20 cellular contexts compared by ENCODE assay signal in genomic region chr15:61099030-61099800, GRCh38.
DNase-seq lines count a peak whose midpoint lies in the region; ATAC-seq, FAIRE-seq and TF ChIP-seq lines count a peak whose summit lies in the region.
"Had no signal": no experiment of that assay in that cellular context is flagged by ENCODE, and none has a peak within 500 bp of the region (broad histone marks: within the 10 kb centered on the region; RNA-seq: fewer than 3 reads in every experiment).

No MANE protein-coding gene starts in this region.

- ATAC-seq in HG03565 (IDR thresholded peaks at IDR 0.05; ENCODE audit: unreplicated experiment): no peak
- ATAC-seq: activated naive CD8-positive, alpha-beta T cell treated with anti-CD3 and anti-CD28 coated beads, Interleukin-2, amount 50 U/mL, for 24 hours; gastroesophageal sphincter; HCT116; naive thymus-derived CD4-positive, alpha-beta T cell; pancreas; stimulated activated naive B cell treated with anti-CD40 and anti-IgM and Interleukin-4, amounts not matched to agents 10 μg/mL and 1 μg/mL and 100 μg/mL, for 72 hours; T-helper 17 cell had no signal

- no peak for FAIRE-seq in GM12892 (lab: Jason Lieb, UNC)
- FAIRE-seq: kidney, pancreas had no signal

- TF ChIP-seq POLR2A in GM12892 (IDR thresholded peaks at IDR 0.05; ENCODE audit: low read depth, low read length): no peak

- DNase-seq in AG20443 (ENCODE audit: low spot score) (peak; percentile 64), HT1080 (ENCODE audit: low read depth) (peak; percentile 5), amniotic epithelial cell (ENCODE audit: low read depth) (peak; percentile 8), kidney glomerular epithelial cell (lab: John Stamatoyannopoulos, UW) (peak; percentile 73), GM12892 (ENCODE audit: insufficient read length) (no peak), Ammon's horn (ENCODE audit: low spot score) (no peak)
- DNase-seq in stimulated activated CD8-positive, alpha-beta memory T cell treated with anti-CD3 and anti-CD28 coated beads, Interleukin-4, amount 100 ng/mL, for 48 hours: no peak
- DNase-seq: activated effector memory CD4-positive, alpha-beta T cell treated with Interleukin-2 at 50 U/mL for 16 hours; activated naive CD8-positive, alpha-beta T cell treated with anti-CD3 and anti-CD28 coated beads, Interleukin-2, amount 50 U/mL, for 24 hours; DMS79 treated with DMSO at 0.1 percent for 48 hours; dorsolateral prefrontal cortex; kidney; naive thymus-derived CD4-positive, alpha-beta T cell; NCI-H187; pancreas; stimulated activated naive B cell treated with anti-CD40 and anti-IgM and Interleukin-4, amounts not matched to agents 10 μg/mL and 1 μg/mL and 100 μg/mL, for 72 hours; T-helper 17 cell had no signal

Comparison
In these comparisons a context has a peak if more than half of its experiments do, and no peak if none do; other contexts are left out.
1. DNase-seq: peak in AG20443 (single experiment), HT1080 (single experiment), amniotic epithelial cell (single experiment) and kidney glomerular epithelial cell (single experiment); none in stimulated activated CD8-positive, alpha-beta memory T cell treated with anti-CD3 and anti-CD28 coated beads, Interleukin-4, amount 100 ng/mL, for 48 hours (single experiment), GM12892 (single experiment) and Ammon's horn (single experiment).